ENCODE assay signal across 1 cellular context in the genomic region with DNA sequence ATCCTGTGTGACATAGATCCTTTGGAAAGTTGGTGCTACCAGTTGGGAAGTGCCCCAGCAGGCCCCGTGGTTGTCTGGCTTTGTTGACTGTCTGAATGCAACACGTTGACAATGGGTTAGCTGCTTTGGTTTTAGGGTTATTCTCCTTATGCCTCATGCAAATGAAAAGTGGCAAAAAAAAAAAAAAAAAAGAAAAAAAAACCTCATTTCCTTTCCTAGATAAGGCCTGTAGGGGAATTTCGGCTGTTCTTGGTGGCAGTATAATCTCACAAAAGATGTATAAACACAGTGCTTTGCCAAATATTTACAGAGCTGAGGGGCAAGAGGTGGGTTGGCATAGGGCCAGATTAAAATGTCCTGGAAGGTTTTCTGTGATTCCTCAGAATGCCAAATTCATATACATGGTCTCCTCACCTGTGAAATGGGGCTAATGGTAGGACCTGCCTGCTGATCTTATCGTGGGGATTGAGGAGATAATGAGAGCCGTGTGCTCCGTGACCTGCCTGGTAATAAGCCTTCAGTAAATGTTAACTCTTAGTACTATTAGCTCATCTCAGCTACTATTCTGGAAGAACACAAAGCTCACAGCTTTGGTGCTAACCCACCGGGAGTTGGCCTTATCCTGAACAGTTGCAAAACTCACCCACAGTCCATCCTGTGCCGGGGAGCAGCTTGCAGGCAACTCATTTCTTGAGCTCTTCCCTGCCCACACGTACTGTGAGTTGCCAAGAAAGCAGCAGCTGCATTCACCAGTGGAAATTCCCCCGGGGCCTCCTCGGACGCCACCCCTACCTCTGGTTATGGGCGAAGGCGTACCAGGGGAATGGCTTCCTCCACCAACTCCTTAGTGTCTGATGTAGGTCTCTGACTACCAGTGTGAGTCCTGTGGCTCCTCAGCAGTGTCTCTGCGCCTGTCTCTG.
TF ChIP-seq lines count a peak whose summit lies in the region.

No MANE protein-coding gene starts in this region.

TF ChIP-seq in K562, 482 proteins besides CTCF, POLR2A, EP300 and RAD21 (continued from another document):
- TF ChIP-seq, protein P1, sequence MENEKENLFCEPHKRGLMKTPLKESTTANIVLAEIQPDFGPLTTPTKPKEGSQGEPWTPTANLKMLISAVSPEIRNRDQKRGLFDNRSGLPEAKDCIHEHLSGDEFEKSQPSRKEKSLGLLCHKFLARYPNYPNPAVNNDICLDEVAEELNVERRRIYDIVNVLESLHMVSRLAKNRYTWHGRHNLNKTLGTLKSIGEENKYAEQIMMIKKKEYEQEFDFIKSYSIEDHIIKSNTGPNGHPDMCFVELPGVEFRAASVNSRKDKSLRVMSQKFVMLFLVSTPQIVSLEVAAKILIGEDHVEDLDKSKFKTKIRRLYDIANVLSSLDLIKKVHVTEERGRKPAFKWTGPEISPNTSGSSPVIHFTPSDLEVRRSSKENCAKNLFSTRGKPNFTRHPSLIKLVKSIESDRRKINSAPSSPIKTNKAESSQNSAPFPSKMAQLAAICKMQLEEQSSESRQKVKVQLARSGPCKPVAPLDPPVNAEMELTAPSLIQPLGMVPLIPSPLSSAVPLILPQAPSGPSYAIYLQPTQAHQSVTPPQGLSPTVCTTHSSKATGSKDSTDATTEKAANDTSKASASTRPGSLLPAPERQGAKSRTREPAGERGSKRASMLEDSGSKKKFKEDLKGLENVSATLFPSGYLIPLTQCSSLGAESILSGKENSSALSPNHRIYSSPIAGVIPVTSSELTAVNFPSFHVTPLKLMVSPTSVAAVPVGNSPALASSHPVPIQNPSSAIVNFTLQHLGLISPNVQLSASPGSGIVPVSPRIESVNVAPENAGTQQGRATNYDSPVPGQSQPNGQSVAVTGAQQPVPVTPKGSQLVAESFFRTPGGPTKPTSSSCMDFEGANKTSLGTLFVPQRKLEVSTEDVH (IDR thresholded peaks at IDR 0.05; ENCODE audit: low read depth, partially characterized antibody): no peak
